In the genomic region with DNA sequence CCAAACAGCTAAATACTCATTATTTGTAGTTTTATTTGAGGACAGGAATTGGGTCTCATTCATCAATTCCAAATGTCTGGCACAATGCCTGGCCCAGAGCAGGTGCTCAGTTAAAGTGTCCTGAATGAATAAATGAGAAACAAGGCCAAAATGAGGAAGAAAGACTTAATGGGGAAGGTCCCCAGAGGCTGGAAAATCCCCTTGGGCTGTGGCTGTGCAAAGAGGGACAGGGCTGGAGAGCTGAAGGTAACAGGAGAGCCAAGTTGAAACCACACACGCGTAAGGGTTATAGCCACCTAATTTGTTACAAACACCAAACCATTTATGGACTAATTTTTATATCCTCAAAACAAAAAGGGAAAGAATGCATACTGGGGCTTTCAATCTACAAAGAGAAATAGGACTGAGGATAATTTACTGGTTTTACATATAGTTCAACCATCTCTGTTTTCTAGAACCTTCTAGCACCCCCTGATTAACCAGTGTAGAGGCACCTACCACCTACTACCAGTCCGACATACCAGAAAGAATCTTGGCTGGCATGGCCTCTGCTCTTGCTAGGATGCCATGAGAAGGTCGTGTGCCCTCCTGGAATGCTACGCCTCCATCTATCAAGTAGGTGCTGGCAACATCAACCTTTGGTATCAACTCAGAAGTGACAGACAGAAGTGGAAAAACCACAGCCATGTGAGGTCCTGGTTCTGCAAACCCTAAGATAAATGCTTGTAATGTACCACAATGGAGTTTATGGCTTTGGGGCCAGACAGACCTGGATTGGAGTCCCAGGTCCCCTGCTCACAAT, we compare ENCODE assay signal across 8 cellular contexts. TPM values are rescaled to one million over a fixed set of nuclear protein-coding genes. Genes with fewer than 3 reads are reported as not detected.
DNase-seq lines count a peak whose midpoint lies in the region; ATAC-seq and TF ChIP-seq lines count a peak whose summit lies in the region.

No MANE protein-coding gene starts in this region.

- peak overlapping the region in 1 of 2 donors; percentile 60 for H3K4me3 Mint-ChIP-seq in CD14-positive monocyte

- WGBS in mesodermal cell (ENCODE audit: insufficient coverage in 2 of 2), 2 experiments = 86 to 93% methylated on average over 3 of the region's 5 CpGs
- WGBS in lower leg skin, 2 donors = 66 to 68% methylated on average over 5 of the region's 5 CpGs

- H3K9me3 ChIP-seq in mesodermal cell (ENCODE audit: control insufficient read depth, low read length) = no peaks in the 10 kb centered on the region

- DNase-seq in CD14-positive monocyte (ENCODE audit: low spot score) = peak; percentile 64
- no peak for DNase-seq in activated naive CD4-positive, alpha-beta T cell treated with anti-CD3 and anti-CD28 coated beads, Interleukin-2, amount 50 U/mL, for 72 hours (ENCODE audit: low spot score in 2 of 2)
- no peak for DNase-seq in NCI-H146 (lab: John Stamatoyannopoulos, UW)
- no peak for DNase-seq in lower leg skin (ENCODE audit: low spot score in 2 of 2)
- DNase-seq in dermis blood vessel endothelial cell = no peak

- peaks cover 92% of the 10 kb centered on the region for H3K4me1 Mint-ChIP-seq in CD14-positive monocyte

- peaks cover 58% of the 10 kb centered on the region for H3K36me3 ChIP-seq in mesodermal cell (ENCODE audit: control insufficient read depth, insufficient read depth, low read length)

- peak overlapping the region; percentile 83 to 95 (median 89) for H3K27ac Mint-ChIP-seq in CD14-positive monocyte
- peak overlapping the region; percentile 83 for H3K27ac Mint-ChIP-seq in activated naive CD4-positive, alpha-beta T cell treated with anti-CD3 and anti-CD28 coated beads, Interleukin-2, amount 50 U/mL, for 72 hours

- no peak overlapping the region for H3K4me3 ChIP-seq in mesodermal cell (ENCODE audit: extremely low read depth, insufficient read depth, low read length, poor library complexity, severe bottlenecking)
- H3K4me3 ChIP-seq in lower leg skin (ENCODE audit: low read depth, poor library complexity, severe bottlenecking) = no peak overlapping the region

- H3K9me3 Mint-ChIP-seq in CD14-positive monocyte = no peaks in the 10 kb centered on the region
- no peaks in the 10 kb centered on the region for H3K9me3 Mint-ChIP-seq in activated naive CD4-positive, alpha-beta T cell treated with anti-CD3 and anti-CD28 coated beads, Interleukin-2, amount 50 U/mL, for 72 hours

- peak overlapping the region; percentile 79 for H3K27ac ChIP-seq in mesodermal cell (ENCODE audit: low read depth, low read length, severe bottlenecking)

- intact Hi-C loops in CD14-positive monocyte (cut with micrococcal nuclease) (no loop called here), lower leg skin (cut with DNase I; ENCODE audit: low total_unique reads) (no loop called here)

- H3K36me3 Mint-ChIP-seq in CD14-positive monocyte = peaks cover 37 to 77% of the 10 kb centered on the region in 2 donors
- H3K36me3 Mint-ChIP-seq in activated naive CD4-positive, alpha-beta T cell treated with anti-CD3 and anti-CD28 coated beads, Interleukin-2, amount 50 U/mL, for 72 hours = peaks cover 5 to 39% of the 10 kb centered on the region in 2 donors

- no peak for TF ChIP-seq POLR2A in lower leg skin (IDR thresholded peaks at IDR 0.05)

- H3K27me3 Mint-ChIP-seq in CD14-positive monocyte (ENCODE audit: low read depth in 3 of 3) = no peaks in the 10 kb centered on the region

- peak; percentile 56 for ATAC-seq in HG02610 (IDR thresholded peaks at IDR 0.05; ENCODE audit: unreplicated experiment)
- peak in 1 of 2 donors; percentile 52 for ATAC-seq in activated naive CD4-positive, alpha-beta T cell treated with anti-CD3 and anti-CD28 coated beads, Interleukin-2, amount 50 U/mL, for 72 hours
- no peak for ATAC-seq in HG03280 (IDR thresholded peaks at IDR 0.05; ENCODE audit: unreplicated experiment)

- H3K4me1 ChIP-seq in mesodermal cell (ENCODE audit: control insufficient read depth, insufficient read depth, low read length, poor library complexity, severe bottlenecking) = peaks cover 94% of the 10 kb centered on the region

- TF ChIP-seq CTCF in CD14-positive monocyte (IDR thresholded peaks at IDR 0.05) = no peak
- TF ChIP-seq CTCF in lower leg skin (IDR thresholded peaks at IDR 0.05) = no peak

RNA-seq across cellular contexts. Expression of gene MYH9, which starts 28.4 kb away (rescaled TPM):
- polyA plus RNA-seq in CD14-positive monocyte = 10 to 100 TPM; 35.6 to 79.5 TPM
- total RNA-seq in activated naive CD4-positive, alpha-beta T cell treated with anti-CD3 and anti-CD28 coated beads, Interleukin-2, amount 50 U/mL, for 72 hours = 100 to 1,000 TPM; 521 to 691 TPM
- polyA plus RNA-seq in mesodermal cell (2013, experiment 1 of 2) = 360 TPM
- 289 TPM for polyA plus RNA-seq in mesodermal cell (2013, experiment 2 of 2)
- 100 to 1,000 TPM; 258 to 335 (median 307) TPM for total RNA-seq in lower leg skin
- total RNA-seq in dermis blood vessel endothelial cell = 803 and 1,099 TPM in 2 replicates
